8 cellular contexts compared by ENCODE assay signal in genomic region chr12:51218607-51219161, GRCh38. TPM values are rescaled to one million over a fixed set of nuclear protein-coding genes. Genes with fewer than 3 reads are reported as not detected.
DNase-seq lines count a peak whose midpoint lies in the region; ATAC-seq lines count a peak whose summit lies in the region.

No MANE protein-coding gene starts in this region.

- H3K23ac ChIP-seq in mesendoderm (ENCODE audit: low read length), result no peak overlapping the region

- peaks cover 11% of the 10 kb centered on the region for H3K4me1 ChIP-seq in mesendoderm (ENCODE audit: control insufficient read depth, low read depth, low read length)
- no peaks in the 10 kb centered on the region for H3K4me1 ChIP-seq in aorta (ENCODE audit: control insufficient read depth in 1 of 2, insufficient read depth in 2 of 2, low read length in 2 of 2)

- no peak overlapping the region for H4K8ac ChIP-seq in mesendoderm (ENCODE audit: low read depth, low read length)

- peak overlapping the region; percentile 38 for H3K4ac ChIP-seq in mesendoderm (ENCODE audit: low read depth, low read length)

- H3K27ac ChIP-seq in cingulate gyrus (ENCODE audit: low read depth, low read length) (peak overlapping the region; percentile 92), mesendoderm (ENCODE audit: low read depth, low read length) (peak overlapping the region; percentile 68), aorta (ENCODE audit: low read depth in 1 of 2, low read length in 2 of 2) (peak overlapping the region; percentile 44 to 83)

- H3K9me3 ChIP-seq in aorta (ENCODE audit: control insufficient read depth, low read length), result no peaks in the 10 kb centered on the region

- WGBS in mesendoderm (ENCODE audit: extremely low coverage, insufficient coverage, low lambda C conversion rate), result no CpG with 5 or more reads among the region's 10 CpGs
- WGBS in aorta, 2 donors, result 52 to 56% methylated on average over 10 of the region's 10 CpGs

- H3K79me1 ChIP-seq in mesendoderm (ENCODE audit: low read length), result no peaks in the 10 kb centered on the region

- H3K36me3 ChIP-seq in mesendoderm (ENCODE audit: control insufficient read depth, insufficient read depth, low read length) (no peaks in the 10 kb centered on the region), aorta (ENCODE audit: control insufficient read depth in 1 of 2, insufficient read depth in 2 of 2, low read length in 1 of 2) (no peaks in the 10 kb centered on the region)

- H3K9ac ChIP-seq in mesendoderm (ENCODE audit: low read length), result peak overlapping the region; percentile 79

- peak overlapping the region; percentile 38 for H2BK5ac ChIP-seq in mesendoderm (ENCODE audit: low read length)

- H3K4me2 ChIP-seq in mesendoderm (ENCODE audit: low read length), result peak overlapping the region; percentile 64

- H2BK120ac ChIP-seq in mesendoderm (ENCODE audit: low read depth, low read length), result no peak overlapping the region

- no peak for ATAC-seq in aorta (ENCODE audit: low FRiP score)
- ATAC-seq in GM18870 (IDR thresholded peaks at IDR 0.05; ENCODE audit: unreplicated experiment), result no peak
- no peak for ATAC-seq in HG03159 (IDR thresholded peaks at IDR 0.05; ENCODE audit: unreplicated experiment)
- ATAC-seq in HG03439 (IDR thresholded peaks at IDR 0.05; ENCODE audit: unreplicated experiment), result no peak

- peak overlapping the region; percentile 100 for H3K18ac ChIP-seq in mesendoderm (ENCODE audit: low read length)

- H3K4me3 ChIP-seq in GM08714 (ENCODE audit: low read length), result peak overlapping the region; percentile 65
- no peak overlapping the region for H3K4me3 ChIP-seq in mesendoderm (ENCODE audit: low read length)
- peak overlapping the region; percentile 93 to 99 for H3K4me3 ChIP-seq in aorta (ENCODE audit: low read length in 2 of 2)

- peak overlapping the region; percentile 91 for H3K56ac ChIP-seq in mesendoderm (ENCODE audit: low read length)

- H2AK5ac ChIP-seq in mesendoderm (ENCODE audit: low read length), result peak overlapping the region; percentile 71

- DNase-seq in NCI-H526 treated with DMSO at 0.1 percent for 48 hours (lab: John Stamatoyannopoulos, UW) (peak; percentile 33), mesendoderm (peak; percentile 59), aorta (no peak)

- H2BK15ac ChIP-seq in mesendoderm (replicated peaks; ENCODE audit: low read depth), result no peak overlapping the region

- intact Hi-C loops in aorta (cut with DNase I), result loop anchor here (2.0 to 5.0 kb wide), 3 partner anchors 20 to 136 kb away; partner anchors contain the start of genes CSRNP2 (in 1 of the 2), DAZAP2 (in 1 of the 2) and TFCP2 (in 1 of the 2)

- no peaks in the 10 kb centered on the region for H3K27me3 ChIP-seq in mesendoderm (ENCODE audit: insufficient read depth, low read length, poor library complexity)
- H3K27me3 ChIP-seq in aorta (ENCODE audit: control insufficient read depth in 1 of 2, insufficient read depth in 2 of 2, low read length in 1 of 2), result no peaks in the 10 kb centered on the region

- no peaks in the 10 kb centered on the region for H3K79me2 ChIP-seq in mesendoderm (ENCODE audit: control insufficient read depth, insufficient read depth, low read length)

- no peak overlapping the region for H4K5ac ChIP-seq in mesendoderm (ENCODE audit: low read length)

RNA-seq across cellular contexts. Expression of gene POU6F1, which starts 0.8 kb away (rescaled TPM):
- 3.9 TPM for polyA plus RNA-seq in mesendoderm (2013, experiment 1 of 2)
- polyA plus RNA-seq in mesendoderm (2013, experiment 2 of 2), result 4.5 TPM
- total RNA-seq in aorta, result 10 to 100 TPM; 29.3 to 36.5 TPM
- polyA plus RNA-seq in aorta, result 10 to 100 TPM; 13.3 to 30.1 TPM

RNA-seq across cellular contexts. Expression of gene DAZAP2, which starts 19.9 kb away (rescaled TPM):
- 35.9 TPM for polyA plus RNA-seq in mesendoderm (2013, experiment 1 of 2)
- polyA plus RNA-seq in mesendoderm (2013, experiment 2 of 2), result 34.9 TPM
- 100 to 1,000 TPM; 167 to 171 TPM for total RNA-seq in aorta
- 100 to 1,000 TPM; 271 to 311 TPM for polyA plus RNA-seq in aorta

RNA-seq across cellular contexts. Expression of gene TFCP2, which starts 45.7 kb away (rescaled TPM):
- polyA plus RNA-seq in mesendoderm (2013, experiment 1 of 2), result 31.9 TPM
- polyA plus RNA-seq in mesendoderm (2013, experiment 2 of 2), result 32.5 TPM
- 10 to 100 TPM; 15.6 to 25.4 TPM for total RNA-seq in aorta
- polyA plus RNA-seq in aorta, result 1 to 10 TPM; 8.9 to 9.7 TPM

RNA-seq across cellular contexts. Expression of gene SMAGP, which starts 51.5 kb away (rescaled TPM):
- 17.0 TPM for polyA plus RNA-seq in mesendoderm (2013, experiment 1 of 2)
- polyA plus RNA-seq in mesendoderm (2013, experiment 2 of 2), result 17.0 TPM
- 1 to 10 TPM; 8.4 to 9.3 TPM for total RNA-seq in aorta
- 1 to 10 TPM; 4.1 to 4.5 TPM for polyA plus RNA-seq in aorta

Comparison
In these comparisons a context has a peak if more than half of its experiments do, and no peak if none do; other contexts are left out.
1. DNase-seq: peak in NCI-H526 treated with DMSO at 0.1 percent for 48 hours (single experiment) and mesendoderm (single experiment); none in aorta (0 of 2).
2. Peak in every context shown above with its lines, with median percentiles within 50 percentile points of each other: H3K27ac ChIP-seq.